In the genomic region with DNA sequence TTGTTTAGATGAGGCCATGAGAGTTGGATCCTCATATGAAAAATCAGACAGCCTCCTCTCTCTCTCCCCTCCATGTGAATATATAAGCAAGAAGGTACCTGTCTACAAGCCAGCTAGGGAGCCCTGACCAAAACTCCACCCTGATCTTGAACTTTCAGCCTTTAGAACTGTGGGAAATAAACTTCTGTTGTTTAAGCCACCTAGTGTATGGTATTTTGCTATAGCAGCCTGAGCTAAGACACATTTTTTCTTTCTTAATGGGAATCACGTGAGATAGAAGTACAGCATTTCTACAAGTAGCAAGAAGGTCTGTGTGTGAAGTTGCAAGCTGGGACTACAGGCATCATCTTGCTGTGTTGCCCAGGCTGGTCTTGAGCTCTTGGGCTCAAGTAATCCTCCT, we compare ENCODE assay signal across 26 cellular contexts. TPM values are rescaled to one million over a fixed set of nuclear protein-coding genes. Genes with fewer than 3 reads are reported as not detected.
DNase-seq lines count a peak whose midpoint lies in the region; ATAC-seq and TF ChIP-seq lines count a peak whose summit lies in the region.
"Had no signal": no experiment of that assay in that cellular context is flagged by ENCODE, and none has a peak within 500 bp of the region (broad histone marks: within the 10 kb centered on the region; RNA-seq: fewer than 3 reads in every experiment).

No MANE protein-coding gene starts in this region.

- no peaks in the 10 kb centered on the region for H3K9me2 ChIP-seq in HCT116 (ENCODE audit: insufficient read depth)

- DNase-seq in HCT116 (ENCODE audit: low read depth, low spot score) (no peak), amniotic epithelial cell (ENCODE audit: low read depth) (peak; percentile 54), fibroblast of the aortic adventitia (ENCODE audit: low read depth) (peak; percentile 43), type B pancreatic cell (ENCODE audit: extremely low spot score, unreplicated experiment) (no peak), dermis blood vessel endothelial cell (no peak)
- DNase-seq in stimulated activated naive B cell treated with anti-CD40 and anti-IgM and Interleukin-4, amounts not matched to agents 10 μg/mL and 1 μg/mL and 100 μg/mL, for 72 hours: no peak
- DNase-seq: activated CD8-positive, alpha-beta memory T cell treated with anti-CD3 and anti-CD28 coated beads, Interleukin-2, amount 50 U/mL, for 4 hours; activated naive CD8-positive, alpha-beta T cell treated with anti-CD3 and anti-CD28 coated beads for 36 hours; AML-193; colonic mucosa; DMS79; hypothalamus; NCI-H1417; NCI-H524 treated with DMSO at 0.1 percent for 48 hours; RPMI8226; spleen; stimulated activated CD4-positive, alpha-beta T cell treated with anti-CD3 and anti-CD28 coated beads, Interleukin-4, amount 100 ng/mL, for 1 hour; stimulated activated naive CD8-positive, alpha-beta T cell treated with anti-CD3 and anti-CD28 coated beads, Interleukin-15, Interleukin-2, amounts not matched to agents 100 U/mL and 50 U/mL, for 24 hours; T-helper 9 cell; thyroid gland had no signal

- no peaks in the 10 kb centered on the region for H3K9me3 ChIP-seq in HCT116 (ENCODE audit: control insufficient read depth in 1 of 2, insufficient read depth in 1 of 2, low read depth in 1 of 2, low read length in 2 of 2)
- H3K9me3 ChIP-seq: colonic mucosa, spleen, thyroid gland had no signal

- peak overlapping the region; percentile 54 for H2AFZ ChIP-seq in HCT116 (ENCODE audit: low read depth, low read length, poor library complexity, severe bottlenecking)

- H3K27me3 Mint-ChIP-seq in type B pancreatic cell: peaks cover 3% of the 10 kb centered on the region
- peaks cover 0 to 3% of the 10 kb centered on the region in 2 donors for H3K27me3 Mint-ChIP-seq in stimulated activated naive B cell treated with anti-CD40 and anti-IgM and Interleukin-4, amounts not matched to agents 10 μg/mL and 1 μg/mL and 100 μg/mL, for 72 hours
- H3K27me3 Mint-ChIP-seq: activated naive CD8-positive, alpha-beta T cell treated with anti-CD3 and anti-CD28 coated beads for 36 hours had no signal

- POLR2A ChIA-PET in HCT116 (lab: Charles Lee): interaction anchor here (1.2 kb wide), 1 partner anchor 9 kb away, joined by 3 read pairs; no protein-coding TSS in a partner anchor

- no peak overlapping the region for H3K4me3 Mint-ChIP-seq in type B pancreatic cell
- no peak overlapping the region for H3K4me3 Mint-ChIP-seq in stimulated activated naive B cell treated with anti-CD40 and anti-IgM and Interleukin-4, amounts not matched to agents 10 μg/mL and 1 μg/mL and 100 μg/mL, for 72 hours
- H3K4me3 Mint-ChIP-seq: activated naive CD8-positive, alpha-beta T cell treated with anti-CD3 and anti-CD28 coated beads for 36 hours; WTC11 had no signal

- peak overlapping the region; percentile 51 for H3K27ac Mint-ChIP-seq in type B pancreatic cell
- no peak overlapping the region for H3K27ac Mint-ChIP-seq in stimulated activated naive B cell treated with anti-CD40 and anti-IgM and Interleukin-4, amounts not matched to agents 10 μg/mL and 1 μg/mL and 100 μg/mL, for 72 hours
- H3K27ac Mint-ChIP-seq: activated naive CD8-positive, alpha-beta T cell treated with anti-CD3 and anti-CD28 coated beads for 36 hours; activated T-helper 2 cell treated with anti-CD3 and anti-CD28 coated beads, Interferon-gamma antibody, Interleukin-2, Interleukin-4, amounts not matched to agents 10 μg/mL and 5 μg/mL and 100 μg/mL, durations not matched to agents 14 hours and 24 hours and 36 hours; progenitor cell of endocrine pancreas; WTC11 had no signal

- TF ChIP-seq POLR2A in HCT116 (IDR thresholded peaks at IDR 0.05; ENCODE audit: borderline replicate concordance, extremely low read depth, insufficient read depth, insufficient read length): no peak

- CTCF ChIA-PET in HCT116 (lab: Charles Lee): interaction anchor here (0.5 to 1.2 kb wide), 3 partner anchors 82 to 313 kb away, joined by 3 to 5 read pairs (median 3); no protein-coding TSS in a partner anchor

- H3K4me3 ChIP-seq in HCT116 (replicated peaks in 1 of 2; ENCODE audit: low read depth in 1 of 2, low read length in 2 of 2): no peak overlapping the region
- no peak overlapping the region for H3K4me3 ChIP-seq in fibroblast of the aortic adventitia (ENCODE audit: low read depth, low read length)
- H3K4me3 ChIP-seq: colonic mucosa, spleen, thyroid gland had no signal

- H3K36me3 Mint-ChIP-seq in type B pancreatic cell: no peaks in the 10 kb centered on the region
- H3K36me3 Mint-ChIP-seq in stimulated activated naive B cell treated with anti-CD40 and anti-IgM and Interleukin-4, amounts not matched to agents 10 μg/mL and 1 μg/mL and 100 μg/mL, for 72 hours: no peaks in the 10 kb centered on the region
- H3K36me3 Mint-ChIP-seq: activated naive CD8-positive, alpha-beta T cell treated with anti-CD3 and anti-CD28 coated beads for 36 hours; WTC11 had no signal

- no peak overlapping the region for H3K4me2 ChIP-seq in HCT116 (ENCODE audit: low read length)

- no peak overlapping the region for H3K9ac ChIP-seq in HCT116 (ENCODE audit: low read length)

- TF ChIP-seq CTCF in HCT116 (IDR thresholded peaks at IDR 0.05 in 2 of 3, conservative IDR thresholded peaks at IDR 0.05 in 1 of 3; ENCODE audit: borderline replicate concordance in 1 of 3, insufficient read depth in 1 of 3, low read depth in 2 of 3, low read length in 2 of 3) (peak in 2 of 3 experiments; percentile 21 to 29; a peak in 3 of 6 replicates), fibroblast of the aortic adventitia (IDR thresholded peaks at IDR 0.05; ENCODE audit: insufficient read depth, low read length) (no peak), type B pancreatic cell (conservative IDR thresholded peaks at IDR 0.05) (no peak)

- no peaks in the 10 kb centered on the region for H4K20me1 ChIP-seq in HCT116 (ENCODE audit: insufficient read depth)

- no peak overlapping the region for H3K27ac ChIP-seq in HCT116 (ENCODE audit: low read depth, low read length)
- H3K27ac ChIP-seq: colonic mucosa, spleen, thyroid gland had no signal

- BruUV-seq in HCT116 (replicated peaks; lab: Mats Ljungman, UMichigan): no TSS peak

- intact Hi-C loops in HCT116 (cut with micrococcal nuclease): no loop called here

- RAD21 ChIA-PET in HCT116 (lab: Charles Lee; ENCODE audit: low non-redundant PET in 1 of 2, low total read pairs in 2 of 2, uncharacterized antibody in 2 of 2, unreplicated experiment in 2 of 2): no interaction called here

- no peaks in the 10 kb centered on the region for H3K9me3 Mint-ChIP-seq in type B pancreatic cell
- H3K9me3 Mint-ChIP-seq in stimulated activated naive B cell treated with anti-CD40 and anti-IgM and Interleukin-4, amounts not matched to agents 10 μg/mL and 1 μg/mL and 100 μg/mL, for 72 hours: no peaks in the 10 kb centered on the region
- H3K9me3 Mint-ChIP-seq: activated naive CD8-positive, alpha-beta T cell treated with anti-CD3 and anti-CD28 coated beads for 36 hours; activated T-helper 2 cell treated with anti-CD3 and anti-CD28 coated beads, Interferon-gamma antibody, Interleukin-2, Interleukin-4, amounts not matched to agents 10 μg/mL and 5 μg/mL and 100 μg/mL, durations not matched to agents 14 hours and 24 hours and 36 hours; WTC11 had no signal

- no peaks in the 10 kb centered on the region for H3K79me2 ChIP-seq in HCT116 (ENCODE audit: insufficient read depth, low read length)

- peaks cover 10 to 12% of the 10 kb centered on the region in 2 experiments for H3K4me1 ChIP-seq in HCT116 (ENCODE audit: control insufficient read depth in 1 of 2, insufficient read depth in 2 of 2, low read length in 2 of 2)
- H3K4me1 ChIP-seq: colonic mucosa had no signal

- no peak for TF ChIP-seq RAD21 in HCT116 (IDR thresholded peaks at IDR 0.05; ENCODE audit: low read depth)

- no peaks in the 10 kb centered on the region for H3K36me3 ChIP-seq in HCT116 (ENCODE audit: control insufficient read depth in 1 of 2, insufficient read depth in 2 of 2, low read length in 2 of 2)
- H3K36me3 ChIP-seq: colonic mucosa, spleen, thyroid gland had no signal

- no peaks in the 10 kb centered on the region for H3K27me3 ChIP-seq in HCT116 (ENCODE audit: insufficient read depth, low read length)
- H3K27me3 ChIP-seq: colonic mucosa, spleen, thyroid gland had no signal

- H3K4me1 Mint-ChIP-seq in type B pancreatic cell (ENCODE audit: unreplicated experiment): peaks cover 13% of the 10 kb centered on the region
- peaks cover 10 to 15% of the 10 kb centered on the region in 2 donors for H3K4me1 Mint-ChIP-seq in stimulated activated naive B cell treated with anti-CD40 and anti-IgM and Interleukin-4, amounts not matched to agents 10 μg/mL and 1 μg/mL and 100 μg/mL, for 72 hours

- ATAC-seq in HCT116 (peak; percentile 51), GM19328 (IDR thresholded peaks at IDR 0.05; ENCODE audit: unreplicated experiment) (no peak)
- no peak for ATAC-seq in stimulated activated naive B cell treated with anti-CD40 and anti-IgM and Interleukin-4, amounts not matched to agents 10 μg/mL and 1 μg/mL and 100 μg/mL, for 72 hours (replicated peaks)
- ATAC-seq: stimulated activated naive CD8-positive, alpha-beta T cell treated with anti-CD3 and anti-CD28 coated beads, Interleukin-15, Interleukin-2, amounts not matched to agents 100 U/mL and 50 U/mL, for 24 hours; WTC11 had no signal

TF ChIP-seq in HCT116, 20 proteins besides CTCF, POLR2A, EP300 and RAD21 (continues in another document):
- TF ChIP-seq ZFX (IDR thresholded peaks at IDR 0.05) (no peak), FOSL1 (IDR thresholded peaks at IDR 0.05; ENCODE audit: low read depth) (no peak), ZNF274 (IDR thresholded peaks at IDR 0.05; ENCODE audit: low read depth, low read length) (no peak), SRF (IDR thresholded peaks at IDR 0.05; ENCODE audit: low read depth) (no peak), POLR2AphosphoS5 (IDR thresholded peaks at IDR 0.05; ENCODE audit: low read depth, low read length) (no peak), ELF1 (IDR thresholded peaks at IDR 0.05; ENCODE audit: borderline replicate concordance, low read depth) (no peak), CBX3 (IDR thresholded peaks at IDR 0.05; ENCODE audit: low read depth) (no peak), JUND (IDR thresholded peaks at IDR 0.05) (no peak), EGR1 (IDR thresholded peaks at IDR 0.05; ENCODE audit: low read depth) (no peak)
- TF ChIP-seq, protein P1, sequence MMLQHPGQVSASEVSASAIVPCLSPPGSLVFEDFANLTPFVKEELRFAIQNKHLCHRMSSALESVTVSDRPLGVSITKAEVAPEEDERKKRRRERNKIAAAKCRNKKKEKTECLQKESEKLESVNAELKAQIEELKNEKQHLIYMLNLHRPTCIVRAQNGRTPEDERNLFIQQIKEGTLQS (IDR thresholded peaks at IDR 0.05): no peak

RNA-seq across cellular contexts. Expression of a gene that starts 16.3 kb away (rescaled TPM):
- total RNA-seq in HCT116 (2021; ENCODE audit: unreplicated experiment) (0.74 TPM), fibroblast of the aortic adventitia (ENCODE audit: low replicate concordance) (not detected in 2 replicates), type B pancreatic cell (ENCODE audit: low replicate concordance) (0.17 and 0.55 TPM in 2 replicates), dermis blood vessel endothelial cell (not detected in 2 replicates)
- 0.90 and 1.1 TPM in 2 replicates for polyA plus RNA-seq in HCT116 (2012)
- total RNA-seq: activated naive CD8-positive, alpha-beta T cell treated with anti-CD3 and anti-CD28 coated beads for 36 hours; activated T-helper 2 cell treated with anti-CD3 and anti-CD28 coated beads, Interferon-gamma antibody, Interleukin-2, Interleukin-4, amounts not matched to agents 10 μg/mL and 5 μg/mL and 100 μg/mL, durations not matched to agents 14 hours and 24 hours and 36 hours; M059J; progenitor cell of endocrine pancreas; spleen had no signal
- polyA plus RNA-seq: neural cell, spleen had no signal

RNA-seq across cellular contexts. Expression of a gene that starts 24.6 kb away (rescaled TPM):
- total RNA-seq in HCT116 (2021; ENCODE audit: unreplicated experiment): 39.6 TPM
- 9.6 and 12.3 TPM in 2 replicates for polyA plus RNA-seq in HCT116 (2012)
- total RNA-seq in fibroblast of the aortic adventitia (ENCODE audit: low replicate concordance): 33.4 and 62.8 TPM in 2 replicates
- total RNA-seq in type B pancreatic cell (ENCODE audit: low replicate concordance): 30.1 and 40.5 TPM in 2 replicates
- total RNA-seq in dermis blood vessel endothelial cell: 45.6 and 49.1 TPM in 2 replicates

Comparison
In these comparisons a context has a peak if more than half of its experiments do, and no peak if none do; other contexts are left out.
1. DNase-seq: peak in amniotic epithelial cell (single experiment) and fibroblast of the aortic adventitia (single experiment); none in HCT116 (single experiment), type B pancreatic cell (single experiment), stimulated activated naive B cell treated with anti-CD40 and anti-IgM and Interleukin-4, amounts not matched to agents 10 μg/mL and 1 μg/mL and 100 μg/mL, for 72 hours (single experiment) and dermis blood vessel endothelial cell (single experiment).
2. CTCF ChIP-seq: peak in HCT116 (2 of 3); none in fibroblast of the aortic adventitia (single experiment) and type B pancreatic cell (single experiment).